8 cellular contexts compared by ENCODE assay signal in the genomic region with DNA sequence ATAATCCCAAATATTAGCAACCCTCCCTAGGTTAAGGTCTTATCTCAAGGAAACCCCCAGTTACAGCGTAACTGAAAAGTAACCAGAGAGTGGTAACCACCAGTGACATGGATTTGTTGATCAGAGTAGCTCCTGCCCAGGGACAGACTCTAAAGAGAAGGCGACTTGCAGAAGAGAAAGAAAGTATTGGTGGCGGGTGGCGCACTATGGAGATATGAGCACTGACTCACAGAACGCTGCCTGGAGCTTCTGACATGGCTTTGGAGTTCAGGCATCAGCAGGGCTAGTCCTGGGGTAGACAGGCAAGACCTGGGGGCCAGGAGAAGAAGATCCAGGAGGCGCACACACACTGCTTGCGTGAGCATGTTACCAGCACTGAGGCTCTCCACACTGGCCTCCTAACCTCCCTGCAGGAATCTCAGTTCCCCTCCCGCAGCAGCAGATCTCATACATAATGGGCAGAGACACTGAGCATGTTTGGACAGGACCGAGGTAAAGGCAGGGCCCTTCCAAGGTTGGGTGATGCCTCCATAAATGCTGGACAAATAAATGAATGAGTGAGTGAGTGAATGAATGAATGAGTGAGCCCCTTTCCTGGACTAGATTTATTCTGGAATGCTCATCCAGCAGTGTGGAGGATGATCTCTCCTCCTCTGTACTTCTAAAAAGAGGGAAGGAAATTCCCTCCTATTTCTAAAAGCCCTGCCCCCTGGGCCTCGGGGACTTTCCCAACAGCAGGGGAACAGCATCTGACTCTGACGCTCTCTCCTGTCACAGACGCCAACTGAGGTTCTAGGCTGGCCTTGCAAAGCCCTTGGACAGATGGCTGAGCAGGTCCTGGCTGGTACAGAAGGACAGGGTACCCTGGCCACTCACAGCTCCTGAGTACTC.
A peak's percentile ranks its signal among the peaks of the same experiment; 100 is the strongest.
DNase-seq lines count a peak whose midpoint lies in the region; ATAC-seq, FAIRE-seq and TF ChIP-seq lines count a peak whose summit lies in the region.

No MANE protein-coding gene starts in this region.

- intact Hi-C loops in mammary epithelial cell (cut with micrococcal nuclease), result loop anchor here (2.0 kb wide), 1 partner anchor 43 kb away; no protein-coding TSS in a partner anchor

- H3K23ac ChIP-seq in mesenchymal stem cell (ENCODE audit: low read length in 2 of 2), result no peak overlapping the region

- H3K27me3 ChIP-seq in mammary epithelial cell (ENCODE audit: insufficient read depth, low read length), result no peaks in the 10 kb centered on the region
- no peaks in the 10 kb centered on the region for H3K27me3 ChIP-seq in mesenchymal stem cell (ENCODE audit: control insufficient read depth in 1 of 2, insufficient read depth in 1 of 2, low read length in 2 of 2)

- H3K36me3 ChIP-seq in mammary epithelial cell (ENCODE audit: insufficient read depth, low read length), result peaks cover 41% of the 10 kb centered on the region
- peaks cover 19 to 93% of the 10 kb centered on the region in 2 experiments for H3K36me3 ChIP-seq in mesenchymal stem cell (ENCODE audit: control insufficient read depth in 1 of 2, insufficient read depth in 2 of 2, low read depth in 1 of 2, low read length in 2 of 2)

- peak overlapping the region; percentile 15 for H3K9ac ChIP-seq in mammary epithelial cell (ENCODE audit: insufficient read depth, low read length)
- peak overlapping the region; percentile 40 for H3K9ac ChIP-seq in mesenchymal stem cell (ENCODE audit: low read length)

- ATAC-seq in A549 (peak; percentile 33 to 45; a peak in 3 of 6 replicates), GM19463 (IDR thresholded peaks at IDR 0.05; ENCODE audit: unreplicated experiment) (peak; percentile 47), GM21381 (IDR thresholded peaks at IDR 0.05; ENCODE audit: unreplicated experiment) (no peak), HG03460 (IDR thresholded peaks at IDR 0.05; ENCODE audit: unreplicated experiment) (no peak)

- TF ChIP-seq CTCF in A549 (IDR thresholded peaks at IDR 0.05), result no peak
- TF ChIP-seq CTCF in mammary epithelial cell (conservative IDR thresholded peaks at IDR 0.05 in 1 of 2, IDR thresholded peaks at IDR 0.05 in 1 of 2; ENCODE audit: extremely low read depth in 1 of 2, insufficient read depth in 1 of 2, low read depth in 1 of 2, low read length in 2 of 2), result no peak

- no peak overlapping the region for H2BK120ac ChIP-seq in mesenchymal stem cell (ENCODE audit: low read depth, low read length)

- no peak overlapping the region for H3K18ac ChIP-seq in mesenchymal stem cell (ENCODE audit: low read depth in 1 of 2, low read length in 2 of 2)

- no peak for TF ChIP-seq EP300 in A549 (IDR thresholded peaks at IDR 0.05)

- BruUV-seq in mammary epithelial cell (replicated peaks; lab: Mats Ljungman, UMichigan), result no TSS peak

- H2BK12ac ChIP-seq in mesenchymal stem cell (ENCODE audit: low read length in 2 of 2), result no peak overlapping the region

- no peak overlapping the region for H3K14ac ChIP-seq in mesenchymal stem cell (ENCODE audit: low read length in 2 of 2)

- H4K91ac ChIP-seq in mesenchymal stem cell (ENCODE audit: low read length), result no peak overlapping the region

- no peak for FAIRE-seq in A549 (lab: Jason Lieb, UNC)

- no peak overlapping the region for H2BK15ac ChIP-seq in mesenchymal stem cell (ENCODE audit: low read depth, poor library complexity, severe bottlenecking)

- H3K27ac ChIP-seq in A549, result peak overlapping the region; percentile 38 to 89; a peak in 4 of 6 replicates
- peak overlapping the region; percentile 74 for H3K27ac ChIP-seq in mammary epithelial cell (ENCODE audit: insufficient read depth, low read depth, low read length)
- no peak overlapping the region for H3K27ac ChIP-seq in mesenchymal stem cell (ENCODE audit: low read length, poor library complexity, severe bottlenecking)

- peaks cover 45% of the 10 kb centered on the region for H3K4me1 ChIP-seq in A549
- H3K4me1 ChIP-seq in mammary epithelial cell (ENCODE audit: insufficient read depth, low read length), result peaks cover 54% of the 10 kb centered on the region
- peaks cover 28% of the 10 kb centered on the region for H3K4me1 ChIP-seq in mesenchymal stem cell (ENCODE audit: control insufficient read depth, insufficient read depth, low read depth, low read length)

- no peak for TF ChIP-seq RAD21 in A549 (conservative IDR thresholded peaks at IDR 0.05 in 1 of 2, IDR thresholded peaks at IDR 0.05 in 1 of 2)

- POLR2A ChIA-PET in A549 (lab: Yijun Ruan, JAX), result no interaction called here

- H2BK5ac ChIP-seq in mesenchymal stem cell (ENCODE audit: low read depth, low read length, poor library complexity, severe bottlenecking), result no peak overlapping the region

- no peak overlapping the region for H4K8ac ChIP-seq in mesenchymal stem cell (ENCODE audit: low read length)

- in situ Hi-C loops in mammary epithelial cell (cut with MboI; ENCODE audit: low sequenced_read_pairs in 2 of 2), result loop anchor here in 1 of 2 donors (25.0 kb wide), 1 partner anchor 157 kb away; no protein-coding TSS in a partner anchor

- H2AK5ac ChIP-seq in mesenchymal stem cell (ENCODE audit: low read length, severe bottlenecking), result no peak overlapping the region

- CTCF ChIA-PET in A549 (lab: Yijun Ruan, JAX), result interaction anchor here (0.6 to 1.3 kb wide), 3 partner anchors 19 to 73 kb away, joined by 3 read pairs; no protein-coding TSS in a partner anchor
- CTCF ChIA-PET in mammary epithelial cell (lab: Charles Lee; ENCODE audit: low non-redundant PET), result no interaction called here

- H2AFZ ChIP-seq in mammary epithelial cell (ENCODE audit: low read depth, low read length) (no peak overlapping the region), mesenchymal stem cell (ENCODE audit: low read depth, low read length) (no peak overlapping the region)

- H3K4me3 ChIP-seq in A549, result no peak overlapping the region
- no peak overlapping the region for H3K4me3 ChIP-seq in mammary epithelial cell (replicated peaks in 1 of 3; ENCODE audit: insufficient read depth in 1 of 3, low read depth in 2 of 3, low read length in 3 of 3)
- H3K4me3 ChIP-seq in mesenchymal stem cell (ENCODE audit: insufficient read depth in 1 of 2, low read depth in 1 of 2, low read length in 2 of 2), result peak overlapping the region in 1 of 2 experiments; percentile 32

- 74% methylated on average over 11 of the region's 12 CpGs for WGBS in A549 (ENCODE audit: missing lambda C conversion rate)
- WGBS in mammary epithelial cell (ENCODE audit: low coverage, missing lambda C conversion rate), result 55% methylated on average over 10 of the region's 12 CpGs
- 87% methylated on average over 12 of the region's 12 CpGs for WGBS in mesenchymal stem cell

- H3K9me3 ChIP-seq in A549, result no peaks in the 10 kb centered on the region
- no peaks in the 10 kb centered on the region for H3K9me3 ChIP-seq in mammary epithelial cell (replicated peaks; ENCODE audit: insufficient read depth, low read length)
- H3K9me3 ChIP-seq in mesenchymal stem cell (ENCODE audit: control insufficient read depth, low read length), result no peaks in the 10 kb centered on the region

- no peak for TF ChIP-seq POLR2A in A549 (IDR thresholded peaks at IDR 0.05; ENCODE audit: low read length)

- H3K4me2 ChIP-seq in A549 (peak overlapping the region; percentile 68; the same call in 2 of the 3 replicates), mammary epithelial cell (ENCODE audit: insufficient read depth, low read depth, low read length) (peak overlapping the region; percentile 19), mesenchymal stem cell (ENCODE audit: low read length, poor library complexity, severe bottlenecking) (no peak overlapping the region)

- H3K4ac ChIP-seq in mesenchymal stem cell (ENCODE audit: low read depth in 1 of 2, low read length in 2 of 2), result no peak overlapping the region

- H4K20me1 ChIP-seq in mammary epithelial cell (ENCODE audit: insufficient read depth, low read length), result no peaks in the 10 kb centered on the region

- peaks cover 32% of the 10 kb centered on the region for H3K79me1 ChIP-seq in mesenchymal stem cell (replicated peaks; ENCODE audit: low read length, poor library complexity, severe bottlenecking)

- dilution Hi-C loops in mammary epithelial cell (cut with HindIII; ENCODE audit: low sequenced_read_pairs), result no loop called here

- no peak for DNase-seq in A549 (ENCODE audit: low read depth in 1 of 2, low spot score in 1 of 2)
- peak; percentile 77 for DNase-seq in mammary epithelial cell
- peak; percentile 70 for DNase-seq in mesenchymal stem cell
- no peak for DNase-seq in NCI-H2081 treated with DMSO at 0.1 percent for 48 hours (lab: John Stamatoyannopoulos, UW)
- no peak for DNase-seq in HK-2 (ENCODE audit: unreplicated experiment)

- H3K79me2 ChIP-seq in mammary epithelial cell (ENCODE audit: insufficient read depth, low read length), result peaks cover 82% of the 10 kb centered on the region

TF ChIP-seq in A549, 52 proteins besides CTCF, POLR2A, EP300 and RAD21 (continues in another document):
- TF ChIP-seq FOSL2 (IDR thresholded peaks at IDR 0.05) (no peak), FOSL2 (CRISPR knock-in tag; IDR thresholded peaks at IDR 0.05) (no peak), CHD2 (IDR thresholded peaks at IDR 0.05; ENCODE audit: low read length, partially characterized antibody) (no peak), HOXB13 (CRISPR knock-in tag; IDR thresholded peaks at IDR 0.05; ENCODE audit: low read depth) (no peak), HEYL (CRISPR knock-in tag; IDR thresholded peaks at IDR 0.05) (no peak), ZSCAN20 (CRISPR knock-in tag; IDR thresholded peaks at IDR 0.05) (no peak), FOXS1 (CRISPR knock-in tag; IDR thresholded peaks at IDR 0.05) (no peak), FOSB (CRISPR knock-in tag; IDR thresholded peaks at IDR 0.05) (no peak), EHF (CRISPR knock-in tag; IDR thresholded peaks at IDR 0.05) (no peak), USF2 (IDR thresholded peaks at IDR 0.05) (no peak), NPAS2 (CRISPR knock-in tag; IDR thresholded peaks at IDR 0.05; ENCODE audit: borderline replicate concordance) (no peak), SMC3 (IDR thresholded peaks at IDR 0.05) (no peak), JUNB (IDR thresholded peaks at IDR 0.05) (no peak), ATOH8 (CRISPR knock-in tag; IDR thresholded peaks at IDR 0.05; ENCODE audit: low read depth) (no peak), RFX5 (IDR thresholded peaks at IDR 0.05) (no peak)

Comparison
In these comparisons a context has a peak if more than half of its experiments do, and no peak if none do; other contexts are left out.
1. ATAC-seq: peak in A549 (2 of 2) and GM19463 (single experiment); none in GM21381 (single experiment) and HG03460 (single experiment).
2. DNase-seq: peak in mammary epithelial cell (single experiment) and mesenchymal stem cell (single experiment); none in A549 (0 of 2), NCI-H2081 treated with DMSO at 0.1 percent for 48 hours (single experiment) and HK-2 (single experiment).